8 cellular contexts compared by ENCODE assay signal in the genomic region with DNA sequence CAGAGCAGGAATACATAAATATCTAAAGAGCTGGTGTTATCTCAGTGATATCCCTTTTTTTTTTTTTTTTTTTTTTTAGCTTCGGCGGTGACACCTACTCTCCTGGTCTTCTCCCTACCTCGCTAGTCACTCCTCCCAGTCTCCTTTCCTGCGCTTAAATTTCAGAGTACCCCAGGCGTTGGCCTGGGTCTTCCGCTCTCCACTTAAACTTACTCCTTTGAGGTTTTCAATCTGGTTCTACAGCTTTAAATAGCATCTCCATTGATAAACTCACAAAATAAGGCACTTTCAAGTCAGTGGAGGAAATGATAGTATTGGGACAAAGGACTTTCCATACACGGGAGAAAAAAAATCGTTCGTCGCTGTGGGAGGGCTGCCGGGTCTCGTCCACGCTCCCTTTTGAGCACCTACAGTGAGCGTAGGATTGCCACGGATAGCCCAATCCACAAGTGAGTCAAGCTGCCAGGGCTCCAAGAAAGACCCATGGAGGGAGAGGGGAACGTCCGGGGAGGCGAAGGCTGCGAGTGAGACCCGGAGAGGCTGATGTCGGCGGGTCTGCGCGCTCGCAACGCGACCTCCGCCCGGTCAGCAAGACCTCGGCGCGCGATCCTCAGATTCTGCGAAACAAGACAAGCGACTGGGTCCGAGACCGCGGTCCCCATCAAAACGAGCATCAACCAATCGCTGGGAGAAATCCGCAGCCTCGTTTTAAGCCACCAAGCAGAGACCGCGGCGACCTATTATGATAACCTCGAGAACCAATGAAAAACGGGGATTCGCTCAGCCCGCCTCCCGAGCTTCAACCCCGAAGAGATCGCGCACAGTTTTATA. TPM values are rescaled to one million over a fixed set of nuclear protein-coding genes. Genes with fewer than 3 reads are reported as not detected.
DNase-seq lines count a peak whose midpoint lies in the region; ATAC-seq and TF ChIP-seq lines count a peak whose summit lies in the region.

No MANE protein-coding gene starts in this region.

- peak overlapping the region; percentile 100 for H3K27ac ChIP-seq in cardiac muscle cell
- peak overlapping the region; percentile 99 to 100 for H3K27ac ChIP-seq in ovary
- peak overlapping the region; percentile 100 for H3K27ac ChIP-seq in thyroid gland

- DNase-seq in GM06990 (ENCODE audit: extremely low read depth, insufficient read length) (peak; percentile 87), NCI-H1105 (lab: John Stamatoyannopoulos, UW) (peak; percentile 89), SKM-1 treated with dmso at 0.1 percent for 144 hours (lab: John Stamatoyannopoulos, UW; ENCODE audit: unreplicated experiment) (peak; percentile 92), cardiac muscle cell (ENCODE audit: low read depth in 1 of 2, low spot score in 1 of 2) (peak; percentile 94 to 97), ovary (peak; percentile 83 to 90 (median 85)), thyroid gland (peak; percentile 92)
- peak; percentile 80 for DNase-seq in activated naive CD8-positive, alpha-beta T cell treated with anti-CD3 and anti-CD28 coated beads, Interleukin-2, amount 50 U/mL, for 24 hours

- H3K9me3 ChIP-seq in cardiac muscle cell (ENCODE audit: low read depth) (no peaks in the 10 kb centered on the region), ovary (no peaks in the 10 kb centered on the region), thyroid gland (no peaks in the 10 kb centered on the region)

- intact Hi-C loops in ovary (cut with DNase I): loop anchor here in 2 of 4 donors (10.0 kb wide), 2 partner anchors 128 to 738 kb away; no protein-coding TSS in a partner anchor
- intact Hi-C loops in thyroid gland (cut with DNase I): loop anchor here (5.0 to 10.0 kb wide), 2 partner anchors 128 to 1510 kb away; partner anchors contain the start of gene STK4

- H3K4me3 ChIP-seq in GM06990 (replicated peaks; ENCODE audit: low read depth, low read length): peak overlapping the region; percentile 92
- peak overlapping the region; percentile 99 for H3K4me3 ChIP-seq in cardiac muscle cell
- peak overlapping the region; percentile 97 for H3K4me3 ChIP-seq in ovary
- peak overlapping the region; percentile 16 to 99 (median 98) for H3K4me3 ChIP-seq in thyroid gland (replicated peaks in 1 of 3)

- H3K4me3 Mint-ChIP-seq in activated naive CD8-positive, alpha-beta T cell treated with anti-CD3 and anti-CD28 coated beads, Interleukin-2, amount 50 U/mL, for 24 hours: peak overlapping the region; percentile 90

- peaks cover 32% of the 10 kb centered on the region for H3K36me3 Mint-ChIP-seq in activated naive CD8-positive, alpha-beta T cell treated with anti-CD3 and anti-CD28 coated beads, Interleukin-2, amount 50 U/mL, for 24 hours (ENCODE audit: low read depth)

- no peaks in the 10 kb centered on the region for H3K9me3 Mint-ChIP-seq in activated naive CD8-positive, alpha-beta T cell treated with anti-CD3 and anti-CD28 coated beads, Interleukin-2, amount 50 U/mL, for 24 hours

- ATAC-seq in HG02642 (IDR thresholded peaks at IDR 0.05; ENCODE audit: poor library complexity, unreplicated experiment): peak; percentile 75
- ATAC-seq in activated naive CD8-positive, alpha-beta T cell treated with anti-CD3 and anti-CD28 coated beads, Interleukin-2, amount 50 U/mL, for 24 hours: peak; percentile 83

- no peak for TF ChIP-seq EP300 in ovary (IDR thresholded peaks at IDR 0.05)

- TF ChIP-seq POLR2A in ovary (IDR thresholded peaks at IDR 0.05) (no peak), thyroid gland (IDR thresholded peaks at IDR 0.05) (no peak)

- peaks cover 32% of the 10 kb centered on the region for H3K4me1 Mint-ChIP-seq in activated naive CD8-positive, alpha-beta T cell treated with anti-CD3 and anti-CD28 coated beads, Interleukin-2, amount 50 U/mL, for 24 hours

- H3K27me3 Mint-ChIP-seq in activated naive CD8-positive, alpha-beta T cell treated with anti-CD3 and anti-CD28 coated beads, Interleukin-2, amount 50 U/mL, for 24 hours: peaks cover 14% of the 10 kb centered on the region

- H3K27me3 ChIP-seq in GM06990 (replicated peaks; ENCODE audit: control insufficient read depth, insufficient read depth, low read length) (no peaks in the 10 kb centered on the region), cardiac muscle cell (no peaks in the 10 kb centered on the region), ovary (no peaks in the 10 kb centered on the region), thyroid gland (no peaks in the 10 kb centered on the region)

- peak overlapping the region; percentile 99 for H3K27ac Mint-ChIP-seq in activated naive CD8-positive, alpha-beta T cell treated with anti-CD3 and anti-CD28 coated beads, Interleukin-2, amount 50 U/mL, for 24 hours

- 0 to 1% (median 0%) methylated on average over 33 to 53 of the region's 53 CpGs for WGBS in ovary, 3 donors
- WGBS in thyroid gland, 2 donors: 1% methylated on average over 27 to 47 of the region's 53 CpGs

- TF ChIP-seq CTCF in GM06990 (IDR thresholded peaks at IDR 0.05; ENCODE audit: insufficient read depth, low read length, poor library complexity, severe bottlenecking) (no peak), cardiac muscle cell (IDR thresholded peaks at IDR 0.05; ENCODE audit: low read depth, low read length) (no peak), ovary (IDR thresholded peaks at IDR 0.05) (no peak), thyroid gland (IDR thresholded peaks at IDR 0.05) (no peak)

- H3K36me3 ChIP-seq in GM06990 (ENCODE audit: control insufficient read depth, insufficient read depth, low read length) (peaks cover 8% of the 10 kb centered on the region), cardiac muscle cell (peaks cover 30% of the 10 kb centered on the region), ovary (no peaks in the 10 kb centered on the region), thyroid gland (peaks cover 19 to 22% of the 10 kb centered on the region in 2 donors)

- peaks cover 6% of the 10 kb centered on the region for H3K4me1 ChIP-seq in cardiac muscle cell (ENCODE audit: low read depth)
- peaks cover 7% of the 10 kb centered on the region for H3K4me1 ChIP-seq in ovary (ENCODE audit: insufficient read depth)
- H3K4me1 ChIP-seq in thyroid gland: peaks cover 11 to 14% of the 10 kb centered on the region in 2 donors

RNA-seq across cellular contexts. Expression of gene SRSF6, which starts 0.7 kb away (rescaled TPM):
- total RNA-seq in cardiac muscle cell (59.1 and 60.7 TPM in 2 replicates), ovary (100 to 1,000 TPM in 5 of 7 donors, 10 to 100 TPM in 2; 69.7 to 163 (median 122) TPM), thyroid gland (100 to 1,000 TPM in 2 of 4 donors, 10 to 100 TPM in 2; 92.3 to 110 (median 97.2) TPM)
- polyA plus RNA-seq in cardiac muscle cell (47.3 and 56.0 TPM in 2 replicates), ovary (100 to 1,000 TPM in 1 of 2 donors, 10 to 100 TPM in 1; 99.4 to 132 TPM)

RNA-seq across cellular contexts. Expression of gene L3MBTL1, which starts 50.5 kb away (rescaled TPM):
- total RNA-seq in cardiac muscle cell: 30.7 and 115 TPM in 2 replicates
- 17.8 and 22.6 TPM in 2 replicates for polyA plus RNA-seq in cardiac muscle cell
- 10 to 100 TPM; 14.1 to 22.9 (median 19.0) TPM for total RNA-seq in ovary
- polyA plus RNA-seq in ovary: 1 to 10 TPM; 8.0 to 8.3 TPM
- total RNA-seq in thyroid gland: 10 to 100 TPM; 12.5 to 45.3 (median 29.2) TPM

Comparison
In these comparisons a context has a peak if more than half of its experiments do, and no peak if none do; other contexts are left out.
1. Peak in every context shown above with its lines: DNase-seq, ATAC-seq, H3K4me3 ChIP-seq and H3K27ac ChIP-seq.